ENCODE assay signal across 8 cellular contexts in the genomic region with DNA sequence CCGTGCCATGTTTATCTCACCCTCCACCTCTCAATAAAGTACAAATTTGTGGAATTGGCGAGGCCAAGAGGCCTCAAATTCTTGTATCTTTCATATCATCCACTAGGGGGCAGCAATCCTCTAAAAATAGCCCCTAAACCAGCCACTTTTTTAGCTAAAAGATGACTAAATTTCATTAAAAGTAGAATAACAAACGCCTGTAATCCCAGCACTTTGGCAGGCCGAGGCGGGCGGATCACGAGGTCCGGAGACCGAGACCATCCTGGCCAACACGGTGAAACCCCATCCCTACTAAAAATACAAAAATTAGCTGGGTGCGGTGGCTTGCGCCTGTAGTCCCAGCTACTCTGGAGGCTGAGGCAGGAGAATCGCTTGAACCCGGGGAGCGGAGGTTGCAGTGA. TPM values are rescaled to one million over a fixed set of nuclear protein-coding genes. Genes with fewer than 3 reads are reported as not detected.
DNase-seq lines count a peak whose midpoint lies in the region; ATAC-seq and TF ChIP-seq lines count a peak whose summit lies in the region.
"Not testable (repeated sequence)": the region's sequence is repeated elsewhere in the genome, so short reads cannot be mapped to it uniquely, and the experiment has no call there.

No MANE protein-coding gene starts in this region.

- not testable (repeated sequence) for H3K27ac ChIP-seq in CD4-positive, alpha-beta T cell (ENCODE audit: low read depth, low read length)

- H3K4me1 Mint-ChIP-seq in CD4-positive, alpha-beta T cell (ENCODE audit: low read depth) = peaks cover 31% of the 10 kb centered on the region
- H3K4me1 Mint-ChIP-seq in T-helper 17 cell (peaks cover 14% of the 10 kb centered on the region), mesothelial cell of epicardium (peaks cover 13% of the 10 kb centered on the region)
- peaks cover 12% of the 10 kb centered on the region for H3K4me1 Mint-ChIP-seq in activated naive CD8-positive, alpha-beta T cell treated with anti-CD3 and anti-CD28 coated beads, Interleukin-2, amount 50 U/mL, for 24 hours

- peak overlapping the region; percentile 5 for H3K4me3 Mint-ChIP-seq in CD4-positive, alpha-beta T cell
- H3K4me3 Mint-ChIP-seq in T-helper 17 cell = peak overlapping the region; percentile 21
- H3K4me3 Mint-ChIP-seq in activated naive CD8-positive, alpha-beta T cell treated with anti-CD3 and anti-CD28 coated beads, Interleukin-2, amount 50 U/mL, for 24 hours; mesothelial cell of epicardium: not testable (repeated sequence)

- peak overlapping the region; percentile 95 for H3K27ac Mint-ChIP-seq in CD4-positive, alpha-beta T cell
- peak overlapping the region; percentile 85 for H3K27ac Mint-ChIP-seq in T-helper 17 cell
- H3K27ac Mint-ChIP-seq in activated naive CD8-positive, alpha-beta T cell treated with anti-CD3 and anti-CD28 coated beads, Interleukin-2, amount 50 U/mL, for 24 hours = peak overlapping the region; percentile 53
- H3K27ac Mint-ChIP-seq in mesothelial cell of epicardium = peak overlapping the region; percentile 75

- intact Hi-C loops in CD4-positive, alpha-beta T cell (cut with DNase I, micrococcal nuclease) = loop anchor here (1.0 to 5.0 kb wide), 9 partner anchors 45 to 581 kb away; no protein-coding TSS in a partner anchor

- peak overlapping the region; percentile 25 for H3K4me3 ChIP-seq in fibroblast of the aortic adventitia (ENCODE audit: low read depth, low read length)

- not testable (repeated sequence) for H3K9me3 Mint-ChIP-seq in CD4-positive, alpha-beta T cell; activated naive CD8-positive, alpha-beta T cell treated with anti-CD3 and anti-CD28 coated beads, Interleukin-2, amount 50 U/mL, for 24 hours; mesothelial cell of epicardium

- peak; percentile 75 for ATAC-seq in CD4-positive, alpha-beta T cell (ENCODE audit: poor library complexity)
- peak; percentile 74 for ATAC-seq in T-helper 17 cell
- peak; percentile 46 for ATAC-seq in activated naive CD8-positive, alpha-beta T cell treated with anti-CD3 and anti-CD28 coated beads, Interleukin-2, amount 50 U/mL, for 24 hours

- TF ChIP-seq CTCF in CD4-positive, alpha-beta T cell (IDR thresholded peaks at IDR 0.05) = peak; percentile 66
- peak; percentile 52 for TF ChIP-seq CTCF in fibroblast of the aortic adventitia (IDR thresholded peaks at IDR 0.05; ENCODE audit: insufficient read depth, low read length)
- peak; percentile 95 for TF ChIP-seq CTCF in mesothelial cell of epicardium (IDR thresholded peaks at IDR 0.05; ENCODE audit: unreplicated experiment)

- not testable (repeated sequence) for H3K27me3 Mint-ChIP-seq in CD4-positive, alpha-beta T cell; T-helper 17 cell; activated naive CD8-positive, alpha-beta T cell treated with anti-CD3 and anti-CD28 coated beads, Interleukin-2, amount 50 U/mL, for 24 hours; mesothelial cell of epicardium (ENCODE audit: low read depth)

- H3K36me3 Mint-ChIP-seq in CD4-positive, alpha-beta T cell (ENCODE audit: low read depth); T-helper 17 cell (ENCODE audit: low read depth); activated naive CD8-positive, alpha-beta T cell treated with anti-CD3 and anti-CD28 coated beads, Interleukin-2, amount 50 U/mL, for 24 hours (ENCODE audit: low read depth); mesothelial cell of epicardium: not testable (repeated sequence)

- not testable (repeated sequence) for H3K9me3 ChIP-seq in CD4-positive, alpha-beta T cell (ENCODE audit: control insufficient read depth, low read length); T-helper 17 cell (ENCODE audit: control insufficient read depth, low read length, poor library complexity, severe bottlenecking)

- not testable (repeated sequence) for H3K27me3 ChIP-seq in CD4-positive, alpha-beta T cell (ENCODE audit: control insufficient read depth, insufficient read depth, low read length)

- CTCF ChIA-PET in CD4-positive, alpha-beta T cell (lab: Charles Lee) = interaction anchor here (0.6 to 4.1 kb wide), 21 partner anchors 9 to 946 kb away, joined by 3 to 75 read pairs (median 4); a partner anchor contains a TSS

- peak in 6 of 10 experiments; percentile 2 to 25 (median 6) for DNase-seq in CD4-positive, alpha-beta T cell
- DNase-seq in HCEC 1CT (peak; percentile 55), NCI-H2196 (lab: John Stamatoyannopoulos, UW; ENCODE audit: unreplicated experiment) (peak; percentile 14), fibroblast of the aortic adventitia (ENCODE audit: low read depth) (peak; percentile 78)
- DNase-seq in T-helper 17 cell; mesothelial cell of epicardium (ENCODE audit: low spot score in 2 of 2, unreplicated experiment in 2 of 2): not testable (repeated sequence)
- DNase-seq in activated naive CD8-positive, alpha-beta T cell treated with anti-CD3 and anti-CD28 coated beads, Interleukin-2, amount 50 U/mL, for 24 hours = peak; percentile 10
- peak in 2 of 3 donors; percentile 5 to 16 for DNase-seq in stimulated activated CD4-positive, alpha-beta T cell treated with anti-CD3 and anti-CD28 coated beads, TNF-alpha, amount 100 ng/mL, for 48 hours (ENCODE audit: low read depth in 3 of 3)

- POLR2A ChIA-PET in CD4-positive, alpha-beta T cell (lab: Charles Lee) = interaction anchor here (0.6 to 2.4 kb wide), 27 partner anchors 8 to 217 kb away, joined by 3 to 31 read pairs (median 4); a partner anchor contains a TSS

RNA-seq across cellular contexts. Expression of a gene that starts 56.6 kb away (rescaled TPM):
- total RNA-seq in CD4-positive, alpha-beta T cell = under 1 TPM; 0.47 to 0.85 TPM
- under 1 TPM; 0.21 to 0.94 TPM for total RNA-seq in T-helper 17 cell
- total RNA-seq in fibroblast of the aortic adventitia (ENCODE audit: low replicate concordance) = 0.90 and 1.5 TPM in 2 replicates
- 15.6 to 17.3 TPM (median 17.1 TPM) in 3 replicates for total RNA-seq in mesothelial cell of epicardium
